8 cellular contexts compared by ENCODE assay signal in the genomic region with DNA sequence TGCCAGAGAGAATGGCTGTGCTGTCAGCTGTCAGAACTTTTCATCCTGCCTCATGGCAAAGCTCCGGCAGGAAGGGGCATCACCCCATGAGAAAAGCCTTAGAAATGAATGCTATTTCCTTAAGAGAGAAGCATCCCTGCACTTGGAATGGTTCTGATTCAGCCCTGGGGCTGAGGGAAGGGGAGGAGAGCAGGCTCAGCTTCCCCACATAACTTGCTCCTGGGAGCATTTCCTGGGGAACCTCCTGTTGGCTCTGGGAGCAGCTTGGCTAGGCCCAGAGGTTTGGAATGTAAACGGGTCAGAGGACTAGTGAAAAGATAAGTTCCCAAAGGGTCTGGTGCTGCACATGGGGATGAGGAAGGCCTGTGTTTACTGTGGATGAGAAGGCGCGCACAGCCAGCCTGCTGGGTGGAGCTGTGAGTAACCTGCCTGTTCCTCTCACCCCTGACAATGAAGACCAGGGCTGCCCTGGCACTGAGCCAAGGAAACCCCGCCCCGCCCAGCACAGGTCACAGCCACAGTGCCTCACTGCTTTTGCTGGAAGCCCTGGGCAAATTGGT. TPM values are rescaled to one million over a fixed set of nuclear protein-coding genes. Genes with fewer than 3 reads are reported as not detected.
A peak's percentile ranks its signal among the peaks of the same experiment; 100 is the strongest.
DNase-seq lines count a peak whose midpoint lies in the region; FAIRE-seq and TF ChIP-seq lines count a peak whose summit lies in the region.

No MANE protein-coding gene starts in this region.

- no peaks in the 10 kb centered on the region for H3K36me3 ChIP-seq in uterus

- H3K4me1 ChIP-seq in uterus: peaks cover 0 to 9% of the 10 kb centered on the region in 2 donors

- no peaks in the 10 kb centered on the region for H3K27me3 ChIP-seq in uterus

- H3K4me1 Mint-ChIP-seq in activated CD4-positive, alpha-beta memory T cell treated with anti-CD3 and anti-CD28 coated beads for 36 hours (ENCODE audit: low read depth): peaks cover 2% of the 10 kb centered on the region
- peaks cover 58% of the 10 kb centered on the region for H3K4me1 Mint-ChIP-seq in nephron

- H3K27ac Mint-ChIP-seq in activated CD4-positive, alpha-beta memory T cell treated with anti-CD3 and anti-CD28 coated beads for 36 hours: no peak overlapping the region
- peak overlapping the region; percentile 84 to 98 (median 91) for H3K27ac Mint-ChIP-seq in nephron

- H3K9me3 Mint-ChIP-seq in activated CD4-positive, alpha-beta memory T cell treated with anti-CD3 and anti-CD28 coated beads for 36 hours: no peaks in the 10 kb centered on the region
- H3K9me3 Mint-ChIP-seq in nephron: no peaks in the 10 kb centered on the region

- TF ChIP-seq POLR2A in uterus (IDR thresholded peaks at IDR 0.05): no peak
- no peak for TF ChIP-seq POLR2A in GM12891 (IDR thresholded peaks at IDR 0.05; ENCODE audit: low read depth, low read length)

- no peaks in the 10 kb centered on the region for H3K9me3 ChIP-seq in uterus

- H3K27me3 Mint-ChIP-seq in activated CD4-positive, alpha-beta memory T cell treated with anti-CD3 and anti-CD28 coated beads for 36 hours: peaks cover 8% of the 10 kb centered on the region
- H3K27me3 Mint-ChIP-seq in nephron (ENCODE audit: low read depth): no peaks in the 10 kb centered on the region

- no peak for FAIRE-seq in GM12891 (lab: Jason Lieb, UNC)

- H3K27ac ChIP-seq in epithelial cell of prostate (peak overlapping the region; percentile 44), uterus (peak overlapping the region; percentile 91 to 98)

- no peak for TF ChIP-seq CTCF in nephron (IDR thresholded peaks at IDR 0.05; ENCODE audit: unreplicated experiment in 3 of 3)
- TF ChIP-seq CTCF in uterus (IDR thresholded peaks at IDR 0.05): peak in 1 of 4 experiments; percentile 9

- H3K36me3 Mint-ChIP-seq in activated CD4-positive, alpha-beta memory T cell treated with anti-CD3 and anti-CD28 coated beads for 36 hours: no peaks in the 10 kb centered on the region
- no peaks in the 10 kb centered on the region for H3K36me3 Mint-ChIP-seq in nephron (ENCODE audit: low read depth)

- CTCF ChIA-PET in activated CD4-positive, alpha-beta memory T cell treated with anti-CD3 and anti-CD28 coated beads for 36 hours (lab: Charles Lee): interaction anchor here (1.9 to 2.2 kb wide), 2 partner anchors 8 to 213 kb away, joined by 9 to 14 read pairs; no protein-coding TSS in a partner anchor

- intact Hi-C loops in activated CD4-positive, alpha-beta memory T cell treated with anti-CD3 and anti-CD28 coated beads for 36 hours (cut with micrococcal nuclease): no loop called here
- intact Hi-C loops in uterus (cut with DNase I; ENCODE audit: low total_unique reads): no loop called here

- POLR2A ChIA-PET in activated CD4-positive, alpha-beta memory T cell treated with anti-CD3 and anti-CD28 coated beads for 36 hours (lab: Charles Lee): interaction anchor here (0.7 kb wide), 1 partner anchor 156 kb away, joined by 3 read pairs; no protein-coding TSS in a partner anchor

- no peak overlapping the region for H3K4me3 Mint-ChIP-seq in activated CD4-positive, alpha-beta memory T cell treated with anti-CD3 and anti-CD28 coated beads for 36 hours
- peak overlapping the region in 2 of 3 experiments; percentile 46 to 61 for H3K4me3 Mint-ChIP-seq in nephron

- H3K4me3 ChIP-seq in uterus: peak overlapping the region; percentile 15 to 64

- DNase-seq in GM04504 (ENCODE audit: low read depth) (peak; percentile 92), NCI-H2196 (lab: John Stamatoyannopoulos, UW; ENCODE audit: unreplicated experiment) (peak; percentile 60), epithelial cell of prostate (ENCODE audit: low read depth, low spot score) (peak; percentile 73), uterus (peak; percentile 74 to 83), GM19240 (ENCODE audit: insufficient read length, low spot score) (no peak), GM12891 (ENCODE audit: insufficient read length, low spot score) (no peak)
- peak; percentile 66 for DNase-seq in activated CD4-positive, alpha-beta memory T cell treated with anti-CD3 and anti-CD28 coated beads for 36 hours

TF ChIP-seq in GM12891, 5 proteins besides CTCF, POLR2A, EP300 and RAD21:
- no peak for TF ChIP-seq POU2F2 (IDR thresholded peaks at IDR 0.05; ENCODE audit: low read depth, low read length)
- TF ChIP-seq TAF1 (IDR thresholded peaks at IDR 0.05; ENCODE audit: low read depth, low read length): no peak
- TF ChIP-seq PAX5 (IDR thresholded peaks at IDR 0.05; ENCODE audit: insufficient read depth, low read length, severe bottlenecking): no peak

RNA-seq across cellular contexts. Expression of a gene that starts 5.0 kb away (rescaled TPM):
- total RNA-seq in activated CD4-positive, alpha-beta memory T cell treated with anti-CD3 and anti-CD28 coated beads for 36 hours: not detected
- total RNA-seq in uterus: 100 to 1,000 TPM in 1 of 4 donors, 10 to 100 TPM in 2, 1 to 10 TPM in 1; 6.2 to 117 (median 56.6) TPM
- not detected for polyA plus RNA-seq in GM12891 (2012; ENCODE audit: low read depth, missing spikeins)

RNA-seq across cellular contexts. Expression of a gene that starts 13.3 kb away (rescaled TPM):
- total RNA-seq in activated CD4-positive, alpha-beta memory T cell treated with anti-CD3 and anti-CD28 coated beads for 36 hours: not detected
- total RNA-seq in uterus: not detected
- not detected for polyA plus RNA-seq in GM12891 (2012; ENCODE audit: low read depth, missing spikeins)

Comparison
In these comparisons a context has a peak if more than half of its experiments do, and no peak if none do; other contexts are left out.
1. DNase-seq: peak in GM04504 (single experiment), NCI-H2196 (single experiment), activated CD4-positive, alpha-beta memory T cell treated with anti-CD3 and anti-CD28 coated beads for 36 hours (single experiment), epithelial cell of prostate (single experiment) and uterus (2 of 2); none in GM19240 (single experiment) and GM12891 (single experiment).
2. RNA of a gene that starts 5.0 kb away (total RNA-seq): 6.2 to 117 TPM in uterus; not detected in activated CD4-positive, alpha-beta memory T cell treated with anti-CD3 and anti-CD28 coated beads for 36 hours; every median in the first group is over 4 times any median in the second.